11 cellular contexts compared by ENCODE assay signal in the genomic region with DNA sequence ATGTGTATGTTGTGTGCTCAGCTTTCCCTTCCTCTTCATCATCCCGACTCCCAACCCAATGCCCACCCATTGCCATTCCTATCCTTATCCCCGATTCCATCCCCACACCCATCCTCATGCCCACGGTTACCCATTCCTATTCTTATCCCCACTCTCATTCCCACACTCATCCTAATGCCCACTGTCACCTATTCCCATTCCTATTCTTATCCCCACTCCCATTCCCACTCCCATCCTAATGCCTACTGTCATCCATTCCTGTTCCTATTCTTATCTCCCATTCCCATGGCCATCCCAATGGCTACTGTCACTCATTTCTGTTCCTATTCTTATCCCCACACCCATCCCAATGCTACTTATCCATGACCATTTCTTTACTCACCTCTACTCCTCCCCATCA.
"Had no signal": no experiment of that assay in that cellular context is flagged by ENCODE, and none has a peak within 500 bp of the region (broad histone marks: within the 10 kb centered on the region; RNA-seq: fewer than 3 reads in every experiment).

No MANE protein-coding gene starts in this region.

- H3K36me3 ChIP-seq: HAP-1 had no signal

- H3K4me1 ChIP-seq: HAP-1 had no signal

- FAIRE-seq: H1, H54 had no signal

- H3K9ac ChIP-seq: GM23248 had no signal

- DNase-seq: GM23248, GOT3, H7, H9, HCEC 1CT, HFFc6 had no signal

- H3K9me3 ChIP-seq: HAP-1 had no signal

- H3K4me2 ChIP-seq: GM23338 had no signal

- H3K4me3 ChIP-seq: GM23248, GM23338, HAP-1 had no signal

- H3K27ac ChIP-seq: GM23248 had no signal

- ATAC-seq: GM23338, HCT116 had no signal

- H2AFZ ChIP-seq: GM23248, GM23338 had no signal
